In genomic region chr14:54881235-54881760, GRCh38 we compare ENCODE assay signal across 8 cellular contexts. TPM values are rescaled to one million over a fixed set of nuclear protein-coding genes. Genes with fewer than 3 reads are reported as not detected.
A peak's percentile ranks its signal among the peaks of the same experiment; 100 is the strongest.
DNase-seq lines count a peak whose midpoint lies in the region; ATAC-seq and TF ChIP-seq lines count a peak whose summit lies in the region.

No MANE protein-coding gene starts in this region.

- H3K36me3 Mint-ChIP-seq in IgD-negative memory B cell, result no peaks in the 10 kb centered on the region

- WGBS in adrenal gland, 4 donors, result 11 to 14% (median 13%) methylated on average over 6 of the region's 6 CpGs

- TF ChIP-seq CTCF in adrenal gland (IDR thresholded peaks at IDR 0.05), result no peak
- TF ChIP-seq CTCF in tibial artery (IDR thresholded peaks at IDR 0.05), result no peak

- H3K9me3 ChIP-seq in adrenal gland (replicated peaks in 1 of 3), result no peaks in the 10 kb centered on the region
- no peaks in the 10 kb centered on the region for H3K9me3 ChIP-seq in tibial artery

- H3K9me3 Mint-ChIP-seq in IgD-negative memory B cell, result no peaks in the 10 kb centered on the region

- peaks cover 17 to 35% (median 19%) of the 10 kb centered on the region in 3 donors for H3K4me1 Mint-ChIP-seq in IgD-negative memory B cell

- H3K27me3 Mint-ChIP-seq in IgD-negative memory B cell, result no peaks in the 10 kb centered on the region

- peak; percentile 57 for ATAC-seq in GM19463 (IDR thresholded peaks at IDR 0.05; ENCODE audit: unreplicated experiment)

- DNase-seq in DMS79 (lab: John Stamatoyannopoulos, UW), result peak; percentile 26
- DNase-seq in adrenal gland, result peak in 4 of 7 donors; percentile 26 to 44 (median 36)
- DNase-seq in kidney tubule cell (ENCODE audit: low spot score), result peak; percentile 28
- DNase-seq in tibial artery, result no peak
- DNase-seq in COR-L47 (lab: John Stamatoyannopoulos, UW), result no peak
- no peak for DNase-seq in stimulated activated CD4-positive, alpha-beta T cell treated with anti-CD3 and anti-CD28 coated beads, Interleukin-12 subunit alpha, Interleukin-12 subunit beta, amount 100 ng/mL, for 4 hours

- H3K4me3 Mint-ChIP-seq in IgD-negative memory B cell, result peak overlapping the region; percentile 86 to 96 (median 92)

- peak overlapping the region; percentile 64 to 94 (median 91) for H3K27ac Mint-ChIP-seq in IgD-negative memory B cell

- peaks cover 3 to 15% of the 10 kb centered on the region in 2 donors for H3K4me1 ChIP-seq in adrenal gland (replicated peaks in 1 of 2)
- peaks cover 0 to 10% (median 2%) of the 10 kb centered on the region in 4 donors for H3K4me1 ChIP-seq in tibial artery

- peak in 1 of 2 donors; percentile 37 for TF ChIP-seq POLR2A in adrenal gland (IDR thresholded peaks at IDR 0.05)

- H3K4me3 ChIP-seq in adrenal gland (peak overlapping the region in 3 of 4 donors; percentile 2 to 53 (median 20)), tibial artery (peak overlapping the region; percentile 47 to 53)

- H3K27ac ChIP-seq in adrenal gland (peak overlapping the region in 4 of 5 donors; percentile 33 to 82 (median 61)), tibial artery (peak overlapping the region; percentile 65 to 69)

- H3K27me3 ChIP-seq in adrenal gland (no peaks in the 10 kb centered on the region), tibial artery (no peaks in the 10 kb centered on the region)

- intact Hi-C loops in adrenal gland (cut with DNase I) (no loop called here), tibial artery (cut with DNase I; ENCODE audit: low total_unique reads) (no loop called here)

- H3K36me3 ChIP-seq in adrenal gland (replicated peaks in 1 of 2) (no peaks in the 10 kb centered on the region), tibial artery (no peaks in the 10 kb centered on the region)

RNA-seq across cellular contexts. Expression of gene GCH1, which starts 21.3 kb away (rescaled TPM):
- 12.9 TPM for polyA plus RNA-seq in IgD-negative memory B cell
- total RNA-seq in adrenal gland, result 10 to 100 TPM in 3 of 8 donors, 1 to 10 TPM in 5; 2.8 to 24.9 (median 6.9) TPM
- 10 to 100 TPM; 10.1 to 29.8 (median 10.7) TPM for polyA plus RNA-seq in adrenal gland

Comparison
In these comparisons a context has a peak if more than half of its experiments do, and no peak if none do; other contexts are left out.
1. DNase-seq: peak in DMS79 (single experiment), adrenal gland (4 of 7) and kidney tubule cell (single experiment); none in tibial artery (0 of 2), COR-L47 (single experiment) and stimulated activated CD4-positive, alpha-beta T cell treated with anti-CD3 and anti-CD28 coated beads, Interleukin-12 subunit alpha, Interleukin-12 subunit beta, amount 100 ng/mL, for 4 hours (single experiment).